ENCODE assay signal across 8 cellular contexts in genomic region chr3:108127301-108127988, GRCh38. TPM values are rescaled to one million over a fixed set of nuclear protein-coding genes. Genes with fewer than 3 reads are reported as not detected.
DNase-seq lines count a peak whose midpoint lies in the region; ATAC-seq and TF ChIP-seq lines count a peak whose summit lies in the region.

No MANE protein-coding gene starts in this region.

- no peak overlapping the region for H2AFZ ChIP-seq in SU-DHL-6 (ENCODE audit: low read depth, low read length, severe bottlenecking)

- intact Hi-C loops in spleen (cut with DNase I; ENCODE audit: low total_unique reads): no loop called here

- H3K27me3 ChIP-seq in SU-DHL-6 (ENCODE audit: low read length) (no peaks in the 10 kb centered on the region), spleen (replicated peaks in 1 of 7) (no peaks in the 10 kb centered on the region)

- H3K9me3 ChIP-seq in SU-DHL-6 (ENCODE audit: insufficient read depth, low read length): no peaks in the 10 kb centered on the region
- no peaks in the 10 kb centered on the region for H3K9me3 ChIP-seq in spleen

- H3F3A ChIP-seq in SU-DHL-6 (ENCODE audit: insufficient read depth): peaks cover 25% of the 10 kb centered on the region

- peaks cover 29 to 100% (median 84%) of the 10 kb centered on the region in 6 donors for H3K4me1 ChIP-seq in spleen

- no peak for ATAC-seq in HG03354 (IDR thresholded peaks at IDR 0.05; ENCODE audit: poor library complexity, severe bottlenecking, unreplicated experiment)

- H3K9me2 ChIP-seq in SU-DHL-6 (replicated peaks; ENCODE audit: insufficient read depth, low read length): no peaks in the 10 kb centered on the region

- peak overlapping the region; percentile 99 for H3K4me2 ChIP-seq in SU-DHL-6 (ENCODE audit: low read depth, low read length, poor library complexity, severe bottlenecking)

- TF ChIP-seq CTCF in SU-DHL-6 (IDR thresholded peaks at IDR 0.05; ENCODE audit: insufficient read depth, low read length, poor library complexity, severe bottlenecking): no peak
- TF ChIP-seq CTCF in spleen (IDR thresholded peaks at IDR 0.05 in 8 of 11, conservative IDR thresholded peaks at IDR 0.05 in 3 of 11): no peak
- no peak for TF ChIP-seq CTCF in GM13976 (IDR thresholded peaks at IDR 0.05; ENCODE audit: borderline replicate concordance, control extremely low read depth, extremely low read depth, insufficient read depth, missing control alignments)

- H3K36me3 ChIP-seq in SU-DHL-6 (ENCODE audit: low read length): peaks cover 7% of the 10 kb centered on the region; the same call in 1 of the 2 replicates
- H3K36me3 ChIP-seq in spleen: no peaks in the 10 kb centered on the region

- in situ Hi-C loops in GM13976 (cut with MboI; ENCODE audit: low sequenced_read_pairs, unreplicated experiment): no loop called here

- 48 to 62% (median 57%) methylated on average over 9 of the region's 9 CpGs for WGBS in spleen, 5 donors

- peaks cover 24% of the 10 kb centered on the region; the same call in 1 of the 2 replicates for H3K79me2 ChIP-seq in SU-DHL-6 (ENCODE audit: insufficient read depth, low read length)

- H4K20me1 ChIP-seq in SU-DHL-6 (ENCODE audit: low read depth, low read length): no peaks in the 10 kb centered on the region

- DNase-seq in GF-D8 (lab: John Stamatoyannopoulos, UW) (peak; percentile 54), spleen (peak; percentile 79), OCI-M2 (lab: John Stamatoyannopoulos, UW; ENCODE audit: unreplicated experiment) (no peak), GM13976 (ENCODE audit: low spot score) (no peak), NCI-H1092 (lab: John Stamatoyannopoulos, UW) (no peak)
- DNase-seq in activated naive CD4-positive, alpha-beta T cell treated with anti-CD3 and anti-CD28 coated beads, Interleukin-2, amount 50 U/mL, for 16 hours: peak; percentile 44

- TF ChIP-seq POLR2A in spleen (IDR thresholded peaks at IDR 0.05): no peak

- H3K4me3 ChIP-seq in SU-DHL-6 (ENCODE audit: insufficient read depth, low read length, poor library complexity, severe bottlenecking): peak overlapping the region; percentile 1
- H3K4me3 ChIP-seq in spleen: peak overlapping the region in 3 of 8 donors; percentile 0 to 67 (median 1)

- peak overlapping the region; percentile 4; the same call in 1 of the 2 replicates for H3K9ac ChIP-seq in SU-DHL-6 (ENCODE audit: low read length)

- H3K27ac ChIP-seq in SU-DHL-6 (ENCODE audit: low read depth, low read length) (peak overlapping the region; percentile 43; the same call in 1 of the 2 replicates), spleen (peak overlapping the region; percentile 71 to 96 (median 90))

RNA-seq across cellular contexts. Expression of gene CD47, which starts 36.6 kb away (rescaled TPM):
- total RNA-seq in spleen: 100 to 1,000 TPM; 106 to 156 (median 130) TPM
- polyA plus RNA-seq in spleen: 10 to 100 TPM; 48.2 to 54.6 (median 51.0) TPM

Comparison
In these comparisons a context has a peak if more than half of its experiments do, and no peak if none do; other contexts are left out.
1. DNase-seq: peak in GF-D8 (single experiment), activated naive CD4-positive, alpha-beta T cell treated with anti-CD3 and anti-CD28 coated beads, Interleukin-2, amount 50 U/mL, for 16 hours (single experiment) and spleen (single experiment); none in OCI-M2 (single experiment), GM13976 (single experiment) and NCI-H1092 (single experiment).